ENCODE assay signal across 11 cellular contexts in the genomic region with DNA sequence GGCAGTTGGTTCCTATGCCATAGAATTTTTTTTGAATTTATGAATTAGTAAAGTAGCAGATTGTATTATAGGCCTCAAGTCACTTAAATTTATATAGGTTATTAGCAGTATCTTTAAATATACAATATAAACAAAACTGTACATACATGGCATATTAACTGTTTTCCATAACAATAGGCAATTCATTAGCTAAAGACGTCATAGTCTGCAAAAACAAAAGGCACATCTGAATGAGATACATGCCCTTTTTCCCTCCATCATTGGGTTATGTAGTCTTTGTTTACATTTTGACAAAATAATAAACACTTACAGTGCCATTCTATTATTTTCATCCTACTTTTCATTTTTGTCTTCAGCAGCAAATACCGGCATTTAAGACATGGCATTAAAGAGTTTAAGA. TPM values are rescaled to one million over a fixed set of nuclear protein-coding genes. Genes with fewer than 3 reads are reported as not detected.
DNase-seq lines count a peak whose midpoint lies in the region; ATAC-seq and TF ChIP-seq lines count a peak whose summit lies in the region.
"Had no signal": no experiment of that assay in that cellular context is flagged by ENCODE, and none has a peak within 500 bp of the region (broad histone marks: within the 10 kb centered on the region; RNA-seq: fewer than 3 reads in every experiment).

No MANE protein-coding gene starts in this region.

- H3K27me3 Mint-ChIP-seq in activated CD4-positive, alpha-beta T cell treated with anti-CD3 and anti-CD28 coated beads, Interleukin-2, amount 10 ng/mL, durations not matched to agents 7 days and 5 days, result no peaks in the 10 kb centered on the region
- H3K27me3 Mint-ChIP-seq in naive thymus-derived CD4-positive, alpha-beta T cell, result no peaks in the 10 kb centered on the region
- no peaks in the 10 kb centered on the region for H3K27me3 Mint-ChIP-seq in activated CD4-positive, alpha-beta memory T cell treated with anti-CD3 and anti-CD28 coated beads, Interleukin-2, amount 10 ng/mL, durations not matched to agents 7 days and 5 days

- no peak for TF ChIP-seq POLR2A in transverse colon (IDR thresholded peaks at IDR 0.05)

- DNase-seq in activated CD4-positive, alpha-beta T cell treated with anti-CD3 and anti-CD28 coated beads, Interleukin-2, amount 10 ng/mL, durations not matched to agents 7 days and 5 days, result no peak
- DNase-seq in activated CD4-positive, alpha-beta T cell treated with anti-CD3 and anti-CD28 coated beads, Interleukin-2, amount 50 U/mL, for 1 hour, result no peak
- DNase-seq in caudate nucleus (lab: John Stamatoyannopoulos, UW) (no peak), transverse colon (no peak), activated gamma-delta T cell treated with Interleukin-2 at 50 U/mL for 16 hours (no peak)
- no peak for DNase-seq in naive thymus-derived CD4-positive, alpha-beta T cell
- DNase-seq in activated CD4-positive, alpha-beta memory T cell treated with anti-CD3 and anti-CD28 coated beads, Interleukin-2, amount 10 ng/mL, durations not matched to agents 7 days and 5 days, result no peak
- DNase-seq: activated CD4-positive, CD25-positive, alpha-beta regulatory T cell treated with anti-CD3 and anti-CD28 coated beads, Interleukin-2, amount 50 U/mL, for 72 hours; cortex of kidney; stimulated activated CD4-positive, alpha-beta T cell treated with anti-CD3 and anti-CD28 coated beads, Interleukin-4, amount 100 ng/mL, for 24 hours had no signal

- peaks cover 0 to 9% (median 0%) of the 10 kb centered on the region in 3 experiments for H3K36me3 ChIP-seq in naive thymus-derived CD4-positive, alpha-beta T cell (ENCODE audit: control insufficient read depth in 2 of 3, insufficient read depth in 3 of 3, low read length in 3 of 3)
- H3K36me3 ChIP-seq in transverse colon, result peaks cover 0 to 19% (median 5%) of the 10 kb centered on the region in 4 donors

- in situ Hi-C loops in transverse colon (cut with MboI; ENCODE audit: low pct_ligation_motif_present in 1 of 4, low pct_unique_long_range_greater_than_20kb in 1 of 4, low sequenced_read_pairs in 3 of 4), result loop anchor here in 2 of 4 donors (10.0 to 25.0 kb wide), 2 partner anchors 253 to 480 kb away; partner anchors contain the start of gene DNAAF2 (in 1 of the 2)

- peaks cover 25% of the 10 kb centered on the region for H3K4me1 Mint-ChIP-seq in activated CD4-positive, alpha-beta T cell treated with anti-CD3 and anti-CD28 coated beads, Interleukin-2, amount 10 ng/mL, durations not matched to agents 7 days and 5 days
- H3K4me1 Mint-ChIP-seq in naive thymus-derived CD4-positive, alpha-beta T cell, result peaks cover 11 to 37% (median 23%) of the 10 kb centered on the region in 7 donors
- peaks cover 36% of the 10 kb centered on the region for H3K4me1 Mint-ChIP-seq in activated CD4-positive, alpha-beta memory T cell treated with anti-CD3 and anti-CD28 coated beads, Interleukin-2, amount 10 ng/mL, durations not matched to agents 7 days and 5 days

- CTCF ChIA-PET in activated CD4-positive, alpha-beta T cell treated with anti-CD3 and anti-CD28 coated beads, Interleukin-2, amount 10 ng/mL, durations not matched to agents 7 days and 5 days (lab: Charles Lee), result interaction anchor here (0.6 to 2.1 kb wide), 3 partner anchors 10 to 256 kb away, joined by 5 to 18 read pairs (median 5); no protein-coding TSS in a partner anchor
- CTCF ChIA-PET in naive thymus-derived CD4-positive, alpha-beta T cell (lab: Charles Lee), result interaction anchor here (0.7 to 2.3 kb wide), 3 partner anchors 35 to 265 kb away, joined by 3 to 15 read pairs (median 12); partner anchors contain the start of gene NEMF
- CTCF ChIA-PET in activated CD4-positive, alpha-beta memory T cell treated with anti-CD3 and anti-CD28 coated beads, Interleukin-2, amount 10 ng/mL, durations not matched to agents 7 days and 5 days (lab: Charles Lee), result interaction anchor here (0.9 to 3.0 kb wide), 8 partner anchors 9 to 483 kb away, joined by 3 to 30 read pairs (median 9); partner anchors contain the start of gene NEMF

- TF ChIP-seq CTCF in transverse colon (IDR thresholded peaks at IDR 0.05), result no peak

- no peaks in the 10 kb centered on the region for H3K27me3 ChIP-seq in naive thymus-derived CD4-positive, alpha-beta T cell (ENCODE audit: control insufficient read depth in 2 of 2, insufficient read depth in 2 of 2, low read length in 2 of 2)
- H3K27me3 ChIP-seq in transverse colon, result no peaks in the 10 kb centered on the region

- peaks cover 18 to 20% of the 10 kb centered on the region in 2 donors for H3K4me1 ChIP-seq in naive thymus-derived CD4-positive, alpha-beta T cell (ENCODE audit: control insufficient read depth in 2 of 2, insufficient read depth in 2 of 2, low read length in 2 of 2)
- peaks cover 8 to 22% (median 13%) of the 10 kb centered on the region in 4 donors for H3K4me1 ChIP-seq in transverse colon

- ATAC-seq in naive thymus-derived CD4-positive, alpha-beta T cell, result no peak
- no peak for ATAC-seq in GM21825 (IDR thresholded peaks at IDR 0.05; ENCODE audit: unreplicated experiment)

- H3K4me3 ChIP-seq in naive thymus-derived CD4-positive, alpha-beta T cell (ENCODE audit: low read length), result no peak overlapping the region
- no peak overlapping the region for H3K4me3 ChIP-seq in transverse colon

- WGBS in transverse colon (ENCODE audit: low coverage in 1 of 2), 2 donors, result 86 to 97% methylated on average over 2 of the region's 2 CpGs

- intact Hi-C loops in naive thymus-derived CD4-positive, alpha-beta T cell (cut with micrococcal nuclease), result loop anchor here (2.0 to 5.0 kb wide), 7 partner anchors 143 to 483 kb away; partner anchors contain the start of genes DMAC2L (in 1 of the 2), DNAAF2 (in 1 of the 2), KLHDC1 (in 1 of the 2) and KLHDC2 (in 1 of the 2)
- intact Hi-C loops in transverse colon (cut with DNase I; ENCODE audit: low total_unique reads), result no loop called here

- H3K36me3 Mint-ChIP-seq in activated CD4-positive, alpha-beta T cell treated with anti-CD3 and anti-CD28 coated beads, Interleukin-2, amount 10 ng/mL, durations not matched to agents 7 days and 5 days (ENCODE audit: low read depth), result peaks cover 25% of the 10 kb centered on the region
- peaks cover 0 to 17% (median 15%) of the 10 kb centered on the region in 5 donors for H3K36me3 Mint-ChIP-seq in naive thymus-derived CD4-positive, alpha-beta T cell
- H3K36me3 Mint-ChIP-seq in activated CD4-positive, alpha-beta memory T cell treated with anti-CD3 and anti-CD28 coated beads, Interleukin-2, amount 10 ng/mL, durations not matched to agents 7 days and 5 days (ENCODE audit: low read depth), result peaks cover 29% of the 10 kb centered on the region

- TF ChIP-seq EP300 in transverse colon (IDR thresholded peaks at IDR 0.05; ENCODE audit: low read depth), result no peak

- H3K9me3 ChIP-seq in naive thymus-derived CD4-positive, alpha-beta T cell (ENCODE audit: control insufficient read depth in 2 of 3, low read length in 3 of 3), result no peaks in the 10 kb centered on the region
- H3K9me3 ChIP-seq in transverse colon, result no peaks in the 10 kb centered on the region

- H3K27ac Mint-ChIP-seq in activated CD4-positive, alpha-beta T cell treated with anti-CD3 and anti-CD28 coated beads, Interleukin-2, amount 10 ng/mL, durations not matched to agents 7 days and 5 days, result peak overlapping the region; percentile 31
- peak overlapping the region in 7 of 9 donors; percentile 30 to 99 (median 75) for H3K27ac Mint-ChIP-seq in naive thymus-derived CD4-positive, alpha-beta T cell
- no peak overlapping the region for H3K27ac Mint-ChIP-seq in activated CD4-positive, alpha-beta memory T cell treated with anti-CD3 and anti-CD28 coated beads, Interleukin-2, amount 10 ng/mL, durations not matched to agents 7 days and 5 days

- H3K27ac ChIP-seq in caudate nucleus (ENCODE audit: low read depth, low read length) (peak overlapping the region; percentile 95), transverse colon (peak overlapping the region; percentile 83 to 97 (median 89))
- peak overlapping the region; percentile 94 for H3K27ac ChIP-seq in naive thymus-derived CD4-positive, alpha-beta T cell (ENCODE audit: low read depth, low read length)

- H3K4me3 Mint-ChIP-seq in activated CD4-positive, alpha-beta T cell treated with anti-CD3 and anti-CD28 coated beads, Interleukin-2, amount 10 ng/mL, durations not matched to agents 7 days and 5 days, result no peak overlapping the region
- no peak overlapping the region for H3K4me3 Mint-ChIP-seq in naive thymus-derived CD4-positive, alpha-beta T cell
- no peak overlapping the region for H3K4me3 Mint-ChIP-seq in activated CD4-positive, alpha-beta memory T cell treated with anti-CD3 and anti-CD28 coated beads, Interleukin-2, amount 10 ng/mL, durations not matched to agents 7 days and 5 days

- POLR2A ChIA-PET in activated CD4-positive, alpha-beta T cell treated with anti-CD3 and anti-CD28 coated beads, Interleukin-2, amount 10 ng/mL, durations not matched to agents 7 days and 5 days (lab: Charles Lee), result interaction anchor here (0.6 kb wide), 1 partner anchor 229 kb away, joined by 4 read pairs; no protein-coding TSS in a partner anchor
- POLR2A ChIA-PET in naive thymus-derived CD4-positive, alpha-beta T cell (lab: Charles Lee), result interaction anchor here (0.6 to 3.2 kb wide), 16 partner anchors 9 to 743 kb away, joined by 3 to 40 read pairs (median 6); partner anchors contain the start of genes NEMF and RPS29
- POLR2A ChIA-PET in activated CD4-positive, alpha-beta memory T cell treated with anti-CD3 and anti-CD28 coated beads, Interleukin-2, amount 10 ng/mL, durations not matched to agents 7 days and 5 days (lab: Charles Lee), result interaction anchor here (0.6 to 6.5 kb wide), 17 partner anchors 10 to 496 kb away, joined by 3 to 68 read pairs (median 11); partner anchors contain the start of genes ARF6, DMAC2L, DNAAF2 and L2HGDH

- no peaks in the 10 kb centered on the region for H3K9me3 Mint-ChIP-seq in activated CD4-positive, alpha-beta T cell treated with anti-CD3 and anti-CD28 coated beads, Interleukin-2, amount 10 ng/mL, durations not matched to agents 7 days and 5 days
- H3K9me3 Mint-ChIP-seq in naive thymus-derived CD4-positive, alpha-beta T cell, result no peaks in the 10 kb centered on the region
- H3K9me3 Mint-ChIP-seq in activated CD4-positive, alpha-beta memory T cell treated with anti-CD3 and anti-CD28 coated beads, Interleukin-2, amount 10 ng/mL, durations not matched to agents 7 days and 5 days, result no peaks in the 10 kb centered on the region

RNA-seq across cellular contexts. Expression of gene VCPKMT, which starts 1.1 kb away (rescaled TPM):
- 10 to 100 TPM in 1 of 2 experiments, 1 to 10 TPM in 1; 9.8 to 11.3 TPM for total RNA-seq in activated CD4-positive, alpha-beta T cell treated with anti-CD3 and anti-CD28 coated beads, Interleukin-2, amount 10 ng/mL, durations not matched to agents 7 days and 5 days
- 10 to 100 TPM; 10.3 to 25.9 (median 17.4) TPM for total RNA-seq in naive thymus-derived CD4-positive, alpha-beta T cell
- polyA plus RNA-seq in naive thymus-derived CD4-positive, alpha-beta T cell, result 10 to 100 TPM in 1 of 2 donors, 1 to 10 TPM in 1; 7.5 to 13.4 TPM
- 10 to 100 TPM in 1 of 4 donors, 1 to 10 TPM in 3; 3.7 to 12.1 (median 5.9) TPM for total RNA-seq in transverse colon
- 1 to 10 TPM; 7.5 to 9.5 TPM for total RNA-seq in activated CD4-positive, alpha-beta memory T cell treated with anti-CD3 and anti-CD28 coated beads, Interleukin-2, amount 10 ng/mL, durations not matched to agents 7 days and 5 days
